ENCODE assay signal across 1 cellular context in the genomic region with DNA sequence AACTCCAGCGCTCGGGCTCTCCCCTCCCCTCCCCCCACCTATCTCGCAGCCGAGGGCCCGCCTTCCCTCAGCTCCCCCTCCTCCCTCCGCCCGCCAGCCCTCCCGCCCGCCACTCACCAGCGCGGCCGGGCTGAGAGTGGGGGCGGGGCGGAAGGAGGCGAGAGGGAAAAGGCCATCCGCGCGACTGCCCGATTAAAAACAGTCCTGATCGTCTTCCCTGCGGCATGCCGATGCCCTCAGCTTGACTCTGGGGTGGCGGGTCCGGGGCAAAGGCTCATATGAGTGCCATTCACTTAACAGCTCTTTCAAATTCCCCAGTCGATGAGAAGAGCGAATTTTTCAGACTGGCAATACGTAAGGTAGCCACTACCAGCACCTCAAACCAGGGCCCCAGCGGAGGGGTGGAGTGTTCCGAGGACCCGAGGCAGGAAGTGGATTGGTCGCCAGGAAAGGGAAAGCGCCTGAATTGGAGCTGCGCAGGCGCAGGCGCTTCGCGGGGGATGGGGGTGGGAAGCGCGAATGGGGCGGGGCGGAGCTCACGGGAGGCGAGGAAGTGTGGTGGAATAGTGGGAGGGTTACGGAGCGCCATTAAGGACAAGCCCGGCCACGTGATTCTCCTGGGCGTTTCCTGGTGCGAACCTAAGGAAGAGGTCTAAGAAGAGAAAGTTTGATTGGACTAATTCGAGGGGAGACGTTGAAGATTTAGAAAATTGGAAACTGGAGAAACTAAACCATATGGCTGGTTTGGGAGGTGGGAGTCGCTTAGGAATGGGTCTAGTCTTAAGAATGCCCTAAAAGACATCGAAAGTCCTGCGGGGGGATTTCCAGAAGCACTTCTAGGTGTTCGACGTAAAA.
A peak's percentile ranks its signal among the peaks of the same experiment; 100 is the strongest.
TF ChIP-seq lines count a peak whose summit lies in the region.

A gene with protein sequence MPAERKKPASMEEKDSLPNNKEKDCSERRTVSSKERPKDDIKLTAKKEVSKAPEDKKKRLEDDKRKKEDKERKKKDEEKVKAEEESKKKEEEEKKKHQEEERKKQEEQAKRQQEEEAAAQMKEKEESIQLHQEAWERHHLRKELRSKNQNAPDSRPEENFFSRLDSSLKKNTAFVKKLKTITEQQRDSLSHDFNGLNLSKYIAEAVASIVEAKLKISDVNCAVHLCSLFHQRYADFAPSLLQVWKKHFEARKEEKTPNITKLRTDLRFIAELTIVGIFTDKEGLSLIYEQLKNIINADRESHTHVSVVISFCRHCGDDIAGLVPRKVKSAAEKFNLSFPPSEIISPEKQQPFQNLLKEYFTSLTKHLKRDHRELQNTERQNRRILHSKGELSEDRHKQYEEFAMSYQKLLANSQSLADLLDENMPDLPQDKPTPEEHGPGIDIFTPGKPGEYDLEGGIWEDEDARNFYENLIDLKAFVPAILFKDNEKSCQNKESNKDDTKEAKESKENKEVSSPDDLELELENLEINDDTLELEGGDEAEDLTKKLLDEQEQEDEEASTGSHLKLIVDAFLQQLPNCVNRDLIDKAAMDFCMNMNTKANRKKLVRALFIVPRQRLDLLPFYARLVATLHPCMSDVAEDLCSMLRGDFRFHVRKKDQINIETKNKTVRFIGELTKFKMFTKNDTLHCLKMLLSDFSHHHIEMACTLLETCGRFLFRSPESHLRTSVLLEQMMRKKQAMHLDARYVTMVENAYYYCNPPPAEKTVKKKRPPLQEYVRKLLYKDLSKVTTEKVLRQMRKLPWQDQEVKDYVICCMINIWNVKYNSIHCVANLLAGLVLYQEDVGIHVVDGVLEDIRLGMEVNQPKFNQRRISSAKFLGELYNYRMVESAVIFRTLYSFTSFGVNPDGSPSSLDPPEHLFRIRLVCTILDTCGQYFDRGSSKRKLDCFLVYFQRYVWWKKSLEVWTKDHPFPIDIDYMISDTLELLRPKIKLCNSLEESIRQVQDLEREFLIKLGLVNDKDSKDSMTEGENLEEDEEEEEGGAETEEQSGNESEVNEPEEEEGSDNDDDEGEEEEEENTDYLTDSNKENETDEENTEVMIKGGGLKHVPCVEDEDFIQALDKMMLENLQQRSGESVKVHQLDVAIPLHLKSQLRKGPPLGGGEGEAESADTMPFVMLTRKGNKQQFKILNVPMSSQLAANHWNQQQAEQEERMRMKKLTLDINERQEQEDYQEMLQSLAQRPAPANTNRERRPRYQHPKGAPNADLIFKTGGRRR (minus strand): TSS at position 13 of the 855 bp plus-strand sequence. CDS start 7,386 bp downstream, outside the sequence.

TF ChIP-seq in HEK293, 187 proteins besides CTCF, POLR2A, EP300 and RAD21 (continued from another document and continues in another):
- no peak for TF ChIP-seq ZNF146 (tag by site-specific recombination; IDR thresholded peaks at IDR 0.05)
- no peak for TF ChIP-seq ZNF837 (tag by site-specific recombination; IDR thresholded peaks at IDR 0.05)
- TF ChIP-seq, protein P1, sequence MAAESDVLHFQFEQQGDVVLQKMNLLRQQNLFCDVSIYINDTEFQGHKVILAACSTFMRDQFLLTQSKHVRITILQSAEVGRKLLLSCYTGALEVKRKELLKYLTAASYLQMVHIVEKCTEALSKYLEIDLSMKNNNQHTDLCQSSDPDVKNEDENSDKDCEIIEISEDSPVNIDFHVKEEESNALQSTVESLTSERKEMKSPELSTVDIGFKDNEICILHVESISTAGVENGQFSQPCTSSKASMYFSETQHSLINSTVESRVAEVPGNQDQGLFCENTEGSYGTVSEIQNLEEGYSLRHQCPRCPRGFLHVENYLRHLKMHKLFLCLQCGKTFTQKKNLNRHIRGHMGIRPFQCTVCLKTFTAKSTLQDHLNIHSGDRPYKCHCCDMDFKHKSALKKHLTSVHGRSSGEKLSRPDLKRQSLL (tag by site-specific recombination; IDR thresholded peaks at IDR 0.05): no peak
- no peak for TF ChIP-seq ZNF214 (tag by site-specific recombination; IDR thresholded peaks at IDR 0.05; ENCODE audit: borderline replicate concordance)
- TF ChIP-seq OVOL3 (tag by site-specific recombination; IDR thresholded peaks at IDR 0.05): no peak
- TF ChIP-seq, protein P2, sequence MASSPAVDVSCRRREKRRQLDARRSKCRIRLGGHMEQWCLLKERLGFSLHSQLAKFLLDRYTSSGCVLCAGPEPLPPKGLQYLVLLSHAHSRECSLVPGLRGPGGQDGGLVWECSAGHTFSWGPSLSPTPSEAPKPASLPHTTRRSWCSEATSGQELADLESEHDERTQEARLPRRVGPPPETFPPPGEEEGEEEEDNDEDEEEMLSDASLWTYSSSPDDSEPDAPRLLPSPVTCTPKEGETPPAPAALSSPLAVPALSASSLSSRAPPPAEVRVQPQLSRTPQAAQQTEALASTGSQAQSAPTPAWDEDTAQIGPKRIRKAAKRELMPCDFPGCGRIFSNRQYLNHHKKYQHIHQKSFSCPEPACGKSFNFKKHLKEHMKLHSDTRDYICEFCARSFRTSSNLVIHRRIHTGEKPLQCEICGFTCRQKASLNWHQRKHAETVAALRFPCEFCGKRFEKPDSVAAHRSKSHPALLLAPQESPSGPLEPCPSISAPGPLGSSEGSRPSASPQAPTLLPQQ (tag by site-specific recombination; IDR thresholded peaks at IDR 0.05): peak; percentile 75
- TF ChIP-seq, protein P3, sequence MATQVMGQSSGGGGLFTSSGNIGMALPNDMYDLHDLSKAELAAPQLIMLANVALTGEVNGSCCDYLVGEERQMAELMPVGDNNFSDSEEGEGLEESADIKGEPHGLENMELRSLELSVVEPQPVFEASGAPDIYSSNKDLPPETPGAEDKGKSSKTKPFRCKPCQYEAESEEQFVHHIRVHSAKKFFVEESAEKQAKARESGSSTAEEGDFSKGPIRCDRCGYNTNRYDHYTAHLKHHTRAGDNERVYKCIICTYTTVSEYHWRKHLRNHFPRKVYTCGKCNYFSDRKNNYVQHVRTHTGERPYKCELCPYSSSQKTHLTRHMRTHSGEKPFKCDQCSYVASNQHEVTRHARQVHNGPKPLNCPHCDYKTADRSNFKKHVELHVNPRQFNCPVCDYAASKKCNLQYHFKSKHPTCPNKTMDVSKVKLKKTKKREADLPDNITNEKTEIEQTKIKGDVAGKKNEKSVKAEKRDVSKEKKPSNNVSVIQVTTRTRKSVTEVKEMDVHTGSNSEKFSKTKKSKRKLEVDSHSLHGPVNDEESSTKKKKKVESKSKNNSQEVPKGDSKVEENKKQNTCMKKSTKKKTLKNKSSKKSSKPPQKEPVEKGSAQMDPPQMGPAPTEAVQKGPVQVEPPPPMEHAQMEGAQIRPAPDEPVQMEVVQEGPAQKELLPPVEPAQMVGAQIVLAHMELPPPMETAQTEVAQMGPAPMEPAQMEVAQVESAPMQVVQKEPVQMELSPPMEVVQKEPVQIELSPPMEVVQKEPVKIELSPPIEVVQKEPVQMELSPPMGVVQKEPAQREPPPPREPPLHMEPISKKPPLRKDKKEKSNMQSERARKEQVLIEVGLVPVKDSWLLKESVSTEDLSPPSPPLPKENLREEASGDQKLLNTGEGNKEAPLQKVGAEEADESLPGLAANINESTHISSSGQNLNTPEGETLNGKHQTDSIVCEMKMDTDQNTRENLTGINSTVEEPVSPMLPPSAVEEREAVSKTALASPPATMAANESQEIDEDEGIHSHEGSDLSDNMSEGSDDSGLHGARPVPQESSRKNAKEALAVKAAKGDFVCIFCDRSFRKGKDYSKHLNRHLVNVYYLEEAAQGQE (tag by site-specific recombination; IDR thresholded peaks at IDR 0.05): no peak
- peak; percentile 79; the same call in 1 of the 2 replicates for TF ChIP-seq ZNF76 (tag by site-specific recombination; IDR thresholded peaks at IDR 0.05; ENCODE audit: borderline replicate concordance, low read depth)
- TF ChIP-seq, protein P4, sequence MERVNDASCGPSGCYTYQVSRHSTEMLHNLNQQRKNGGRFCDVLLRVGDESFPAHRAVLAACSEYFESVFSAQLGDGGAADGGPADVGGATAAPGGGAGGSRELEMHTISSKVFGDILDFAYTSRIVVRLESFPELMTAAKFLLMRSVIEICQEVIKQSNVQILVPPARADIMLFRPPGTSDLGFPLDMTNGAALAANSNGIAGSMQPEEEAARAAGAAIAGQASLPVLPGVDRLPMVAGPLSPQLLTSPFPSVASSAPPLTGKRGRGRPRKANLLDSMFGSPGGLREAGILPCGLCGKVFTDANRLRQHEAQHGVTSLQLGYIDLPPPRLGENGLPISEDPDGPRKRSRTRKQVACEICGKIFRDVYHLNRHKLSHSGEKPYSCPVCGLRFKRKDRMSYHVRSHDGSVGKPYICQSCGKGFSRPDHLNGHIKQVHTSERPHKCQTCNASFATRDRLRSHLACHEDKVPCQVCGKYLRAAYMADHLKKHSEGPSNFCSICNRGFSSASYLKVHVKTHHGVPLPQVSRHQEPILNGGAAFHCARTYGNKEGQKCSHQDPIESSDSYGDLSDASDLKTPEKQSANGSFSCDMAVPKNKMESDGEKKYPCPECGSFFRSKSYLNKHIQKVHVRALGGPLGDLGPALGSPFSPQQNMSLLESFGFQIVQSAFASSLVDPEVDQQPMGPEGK (tag by site-specific recombination; IDR thresholded peaks at IDR 0.05): peak; percentile 39
- TF ChIP-seq, protein P5, sequence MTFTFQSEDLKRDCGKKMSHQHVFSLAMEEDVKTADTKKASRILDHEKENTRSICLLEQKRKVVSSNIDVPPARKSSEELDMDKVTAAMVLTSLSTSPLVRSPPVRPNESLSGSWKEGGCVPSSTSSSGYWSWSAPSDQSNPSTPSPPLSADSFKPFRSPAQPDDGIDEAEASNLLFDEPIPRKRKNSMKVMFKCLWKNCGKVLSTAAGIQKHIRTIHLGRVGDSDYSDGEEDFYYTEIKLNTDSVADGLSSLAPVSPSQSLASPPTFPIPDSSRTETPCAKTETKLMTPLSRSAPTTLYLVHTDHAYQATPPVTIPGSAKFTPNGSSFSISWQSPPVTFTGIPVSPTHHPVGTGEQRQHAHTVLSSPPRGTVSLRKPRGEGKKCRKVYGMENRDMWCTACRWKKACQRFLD (tag by site-specific recombination; IDR thresholded peaks at IDR 0.05): no peak
- TF ChIP-seq ZEB2 (tag by site-specific recombination; IDR thresholded peaks at IDR 0.05): no peak; the same call in 1 of the 2 replicates
- no peak for TF ChIP-seq ZNF521 (tag by site-specific recombination; IDR thresholded peaks at IDR 0.05)
- TF ChIP-seq ZBTB20 (tag by site-specific recombination; IDR thresholded peaks at IDR 0.05): no peak
- TF ChIP-seq ZNF561 (tag by site-specific recombination; IDR thresholded peaks at IDR 0.05; ENCODE audit: borderline replicate concordance): no peak
- TF ChIP-seq, protein P6, sequence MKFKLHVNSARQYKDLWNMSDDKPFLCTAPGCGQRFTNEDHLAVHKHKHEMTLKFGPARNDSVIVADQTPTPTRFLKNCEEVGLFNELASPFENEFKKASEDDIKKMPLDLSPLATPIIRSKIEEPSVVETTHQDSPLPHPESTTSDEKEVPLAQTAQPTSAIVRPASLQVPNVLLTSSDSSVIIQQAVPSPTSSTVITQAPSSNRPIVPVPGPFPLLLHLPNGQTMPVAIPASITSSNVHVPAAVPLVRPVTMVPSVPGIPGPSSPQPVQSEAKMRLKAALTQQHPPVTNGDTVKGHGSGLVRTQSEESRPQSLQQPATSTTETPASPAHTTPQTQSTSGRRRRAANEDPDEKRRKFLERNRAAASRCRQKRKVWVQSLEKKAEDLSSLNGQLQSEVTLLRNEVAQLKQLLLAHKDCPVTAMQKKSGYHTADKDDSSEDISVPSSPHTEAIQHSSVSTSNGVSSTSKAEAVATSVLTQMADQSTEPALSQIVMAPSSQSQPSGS (tag by site-specific recombination; IDR thresholded peaks at IDR 0.05; ENCODE audit: low read depth): no peak
- peak; percentile 98 for TF ChIP-seq IKZF3 (tag by site-specific recombination; IDR thresholded peaks at IDR 0.05)
- TF ChIP-seq ZFP37 (tag by site-specific recombination; IDR thresholded peaks at IDR 0.05): no peak
- no peak for TF ChIP-seq MYNN (tag by site-specific recombination; IDR thresholded peaks at IDR 0.05; ENCODE audit: borderline replicate concordance)
- TF ChIP-seq, protein P7, sequence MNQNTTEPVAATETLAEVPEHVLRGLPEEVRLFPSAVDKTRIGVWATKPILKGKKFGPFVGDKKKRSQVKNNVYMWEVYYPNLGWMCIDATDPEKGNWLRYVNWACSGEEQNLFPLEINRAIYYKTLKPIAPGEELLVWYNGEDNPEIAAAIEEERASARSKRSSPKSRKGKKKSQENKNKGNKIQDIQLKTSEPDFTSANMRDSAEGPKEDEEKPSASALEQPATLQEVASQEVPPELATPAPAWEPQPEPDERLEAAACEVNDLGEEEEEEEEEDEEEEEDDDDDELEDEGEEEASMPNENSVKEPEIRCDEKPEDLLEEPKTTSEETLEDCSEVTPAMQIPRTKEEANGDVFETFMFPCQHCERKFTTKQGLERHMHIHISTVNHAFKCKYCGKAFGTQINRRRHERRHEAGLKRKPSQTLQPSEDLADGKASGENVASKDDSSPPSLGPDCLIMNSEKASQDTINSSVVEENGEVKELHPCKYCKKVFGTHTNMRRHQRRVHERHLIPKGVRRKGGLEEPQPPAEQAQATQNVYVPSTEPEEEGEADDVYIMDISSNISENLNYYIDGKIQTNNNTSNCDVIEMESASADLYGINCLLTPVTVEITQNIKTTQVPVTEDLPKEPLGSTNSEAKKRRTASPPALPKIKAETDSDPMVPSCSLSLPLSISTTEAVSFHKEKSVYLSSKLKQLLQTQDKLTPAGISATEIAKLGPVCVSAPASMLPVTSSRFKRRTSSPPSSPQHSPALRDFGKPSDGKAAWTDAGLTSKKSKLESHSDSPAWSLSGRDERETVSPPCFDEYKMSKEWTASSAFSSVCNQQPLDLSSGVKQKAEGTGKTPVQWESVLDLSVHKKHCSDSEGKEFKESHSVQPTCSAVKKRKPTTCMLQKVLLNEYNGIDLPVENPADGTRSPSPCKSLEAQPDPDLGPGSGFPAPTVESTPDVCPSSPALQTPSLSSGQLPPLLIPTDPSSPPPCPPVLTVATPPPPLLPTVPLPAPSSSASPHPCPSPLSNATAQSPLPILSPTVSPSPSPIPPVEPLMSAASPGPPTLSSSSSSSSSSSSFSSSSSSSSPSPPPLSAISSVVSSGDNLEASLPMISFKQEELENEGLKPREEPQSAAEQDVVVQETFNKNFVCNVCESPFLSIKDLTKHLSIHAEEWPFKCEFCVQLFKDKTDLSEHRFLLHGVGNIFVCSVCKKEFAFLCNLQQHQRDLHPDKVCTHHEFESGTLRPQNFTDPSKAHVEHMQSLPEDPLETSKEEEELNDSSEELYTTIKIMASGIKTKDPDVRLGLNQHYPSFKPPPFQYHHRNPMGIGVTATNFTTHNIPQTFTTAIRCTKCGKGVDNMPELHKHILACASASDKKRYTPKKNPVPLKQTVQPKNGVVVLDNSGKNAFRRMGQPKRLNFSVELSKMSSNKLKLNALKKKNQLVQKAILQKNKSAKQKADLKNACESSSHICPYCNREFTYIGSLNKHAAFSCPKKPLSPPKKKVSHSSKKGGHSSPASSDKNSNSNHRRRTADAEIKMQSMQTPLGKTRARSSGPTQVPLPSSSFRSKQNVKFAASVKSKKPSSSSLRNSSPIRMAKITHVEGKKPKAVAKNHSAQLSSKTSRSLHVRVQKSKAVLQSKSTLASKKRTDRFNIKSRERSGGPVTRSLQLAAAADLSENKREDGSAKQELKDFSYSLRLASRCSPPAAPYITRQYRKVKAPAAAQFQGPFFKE (tag by site-specific recombination; IDR thresholded peaks at IDR 0.05; ENCODE audit: borderline replicate concordance): no peak
- TF ChIP-seq ZIC2 (tag by site-specific recombination; IDR thresholded peaks at IDR 0.05): no peak
- TF ChIP-seq, protein P8, sequence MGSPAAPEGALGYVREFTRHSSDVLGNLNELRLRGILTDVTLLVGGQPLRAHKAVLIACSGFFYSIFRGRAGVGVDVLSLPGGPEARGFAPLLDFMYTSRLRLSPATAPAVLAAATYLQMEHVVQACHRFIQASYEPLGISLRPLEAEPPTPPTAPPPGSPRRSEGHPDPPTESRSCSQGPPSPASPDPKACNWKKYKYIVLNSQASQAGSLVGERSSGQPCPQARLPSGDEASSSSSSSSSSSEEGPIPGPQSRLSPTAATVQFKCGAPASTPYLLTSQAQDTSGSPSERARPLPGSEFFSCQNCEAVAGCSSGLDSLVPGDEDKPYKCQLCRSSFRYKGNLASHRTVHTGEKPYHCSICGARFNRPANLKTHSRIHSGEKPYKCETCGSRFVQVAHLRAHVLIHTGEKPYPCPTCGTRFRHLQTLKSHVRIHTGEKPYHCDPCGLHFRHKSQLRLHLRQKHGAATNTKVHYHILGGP (tag by site-specific recombination; IDR thresholded peaks at IDR 0.05): no peak
- peak; percentile 100 for TF ChIP-seq ZNF335 (tag by site-specific recombination; conservative IDR thresholded peaks at IDR 0.05)
- TF ChIP-seq ZNF610 (tag by site-specific recombination; IDR thresholded peaks at IDR 0.05; ENCODE audit: borderline replicate concordance): no peak
